28 cellular contexts compared by ENCODE assay signal in the genomic region with DNA sequence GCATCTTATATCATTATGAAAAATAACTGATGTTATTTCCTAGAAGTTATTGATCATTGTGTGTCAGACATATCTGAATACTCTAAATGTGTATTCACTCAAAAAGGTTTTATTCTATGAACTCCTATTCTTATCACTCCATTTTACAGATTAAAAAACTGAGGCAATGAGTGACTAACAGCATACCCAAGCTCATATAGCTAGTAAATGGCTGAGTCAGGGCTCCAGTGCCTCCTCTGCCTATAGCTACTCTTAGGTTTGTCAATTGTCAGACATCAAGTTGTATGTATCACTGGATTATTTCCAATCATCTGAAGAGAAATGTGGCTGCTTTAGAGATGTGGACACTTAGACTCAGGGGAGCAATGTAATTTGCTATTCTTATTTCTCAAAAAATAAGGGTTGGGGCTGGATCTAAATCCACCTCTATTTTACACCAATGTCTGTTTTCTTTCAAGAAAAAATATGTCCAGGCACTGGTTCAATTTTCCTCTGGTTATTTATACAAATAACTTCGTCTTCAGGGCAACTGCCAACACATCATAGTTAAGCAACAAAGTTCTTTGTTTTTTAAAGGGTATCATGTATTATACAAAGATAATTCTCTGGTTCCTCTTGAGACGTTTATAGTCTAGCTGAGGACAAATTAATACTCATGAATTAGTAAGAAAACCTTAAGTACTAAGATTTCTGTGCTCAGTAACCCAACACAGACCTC.
DNase-seq lines count a peak whose midpoint lies in the region; ATAC-seq, FAIRE-seq and TF ChIP-seq lines count a peak whose summit lies in the region.
"Had no signal": no experiment of that assay in that cellular context is flagged by ENCODE, and none has a peak within 500 bp of the region (broad histone marks: within the 10 kb centered on the region; RNA-seq: fewer than 3 reads in every experiment).

No MANE protein-coding gene starts in this region.

- H3K27me3 ChIP-seq in K562 (ENCODE audit: control insufficient read depth in 2 of 2, insufficient read depth in 2 of 2, low read length in 2 of 2), result no peaks in the 10 kb centered on the region
- H3K27me3 ChIP-seq in hepatocyte, result no peaks in the 10 kb centered on the region
- no peaks in the 10 kb centered on the region for H3K27me3 ChIP-seq in sigmoid colon
- H3K27me3 ChIP-seq in uterus, result no peaks in the 10 kb centered on the region
- no peaks in the 10 kb centered on the region for H3K27me3 ChIP-seq in gastroesophageal sphincter
- H3K27me3 ChIP-seq: BLaER1 had no signal

- H3K36me3 ChIP-seq in K562 (ENCODE audit: control insufficient read depth, insufficient read depth, low read length) (no peaks in the 10 kb centered on the region), hepatocyte (replicated peaks; ENCODE audit: insufficient read depth, low read depth) (no peaks in the 10 kb centered on the region), sigmoid colon (no peaks in the 10 kb centered on the region), uterus (no peaks in the 10 kb centered on the region), gastroesophageal sphincter (no peaks in the 10 kb centered on the region)
- H3K36me3 ChIP-seq: BLaER1, HAP-1, SJSA1 had no signal

- intact Hi-C loops in K562 (cut with micrococcal nuclease) (loop anchor here (10.0 kb wide), 1 partner anchor 155 kb away; no protein-coding TSS in a partner anchor), sigmoid colon (cut with DNase I) (loop anchor here (2.0 to 5.0 kb wide), 4 partner anchors 81 to 327 kb away; a partner anchor contains a TSS), uterus (cut with DNase I; ENCODE audit: low total_unique reads) (no loop called here)

- H2AFZ ChIP-seq in K562 (ENCODE audit: low read depth, low read length), result peak overlapping the region; percentile 37; the same call in 1 of the 2 replicates
- no peak overlapping the region for H2AFZ ChIP-seq in hepatocyte

- FAIRE-seq in K562 (lab: Jason Lieb, UNC), result no peak
- no peak for FAIRE-seq in frontal cortex (lab: Jason Lieb, UNC)
- FAIRE-seq: A204.1, D721Med, GM18507 had no signal

- no peaks in the 10 kb centered on the region for H3K9me1 ChIP-seq in K562 (ENCODE audit: control insufficient read depth, insufficient read depth, low read length)

- no TSS peak for BruUV-seq in K562 (replicated peaks; lab: Mats Ljungman, UMichigan)

- H4K20me1 ChIP-seq in K562 (replicated peaks; ENCODE audit: control insufficient read depth, insufficient read depth, low read length) (no peaks in the 10 kb centered on the region), hepatocyte (ENCODE audit: insufficient read depth, poor library complexity, severe bottlenecking) (no peaks in the 10 kb centered on the region)
- H4K20me1 ChIP-seq: BLaER1 had no signal

- H3K27ac ChIP-seq in K562 (ENCODE audit: extremely low read depth, low read depth, low read length) (no peak overlapping the region), hepatocyte (no peak overlapping the region), sigmoid colon (peak overlapping the region; percentile 3 to 69 (median 54)), uterus (peak overlapping the region; percentile 63 to 73), gastroesophageal sphincter (peak overlapping the region in 2 of 4 donors; percentile 31 to 46)
- H3K27ac ChIP-seq: BLaER1, KMS-11, SJSA1 had no signal

- H3K9me3 ChIP-seq in K562 (replicated peaks; ENCODE audit: control insufficient read depth, insufficient read depth, low read depth, low read length) (no peaks in the 10 kb centered on the region), hepatocyte (ENCODE audit: low read depth) (no peaks in the 10 kb centered on the region), sigmoid colon (no peaks in the 10 kb centered on the region), uterus (no peaks in the 10 kb centered on the region), gastroesophageal sphincter (no peaks in the 10 kb centered on the region)
- H3K9me3 ChIP-seq: BLaER1, HAP-1, SJSA1 had no signal

- TF ChIP-seq CTCF in K562 (IDR thresholded peaks at IDR 0.05 in 2 of 3, conservative IDR thresholded peaks at IDR 0.05 in 1 of 3; ENCODE audit: insufficient read depth in 2 of 3, low read depth in 1 of 3, low read length in 3 of 3), result no peak
- no peak for TF ChIP-seq CTCF in hepatocyte (IDR thresholded peaks at IDR 0.05; ENCODE audit: poor library complexity)
- TF ChIP-seq CTCF in sigmoid colon (IDR thresholded peaks at IDR 0.05), result no peak
- no peak for TF ChIP-seq CTCF in uterus (IDR thresholded peaks at IDR 0.05)
- TF ChIP-seq CTCF in gastroesophageal sphincter (IDR thresholded peaks at IDR 0.05), result no peak

- no peak for TF ChIP-seq RAD21 in K562 (CRISPR knock-in tag; conservative IDR thresholded peaks at IDR 0.05 in 1 of 2, IDR thresholded peaks at IDR 0.05 in 1 of 2)

- TF ChIP-seq EP300 in K562 (IDR thresholded peaks at IDR 0.05; ENCODE audit: low read length) (no peak), sigmoid colon (IDR thresholded peaks at IDR 0.05) (peak in 3 of 4 donors; percentile 22 to 77 (median 50)), gastroesophageal sphincter (IDR thresholded peaks at IDR 0.05) (no peak)

- ATAC-seq in K562, result no peak
- ATAC-seq in gastroesophageal sphincter, result no peak
- ATAC-seq in HG03045 (IDR thresholded peaks at IDR 0.05; ENCODE audit: unreplicated experiment), result no peak

- POLR2A ChIA-PET in K562 (lab: Yijun Ruan, JAX), result interaction anchor here (0.6 kb wide), 1 partner anchor 21 kb away, joined by 3 read pairs; no protein-coding TSS in a partner anchor

- no peaks in the 10 kb centered on the region for H3K79me2 ChIP-seq in K562 (ENCODE audit: control insufficient read depth, insufficient read depth, low read length)
- no peaks in the 10 kb centered on the region for H3K79me2 ChIP-seq in hepatocyte

- no peak for TF ChIP-seq POLR2A in K562 (conservative IDR thresholded peaks at IDR 0.05)
- TF ChIP-seq POLR2A in sigmoid colon (IDR thresholded peaks at IDR 0.05), result no peak
- no peak for TF ChIP-seq POLR2A in uterus (IDR thresholded peaks at IDR 0.05)
- TF ChIP-seq POLR2A in gastroesophageal sphincter (IDR thresholded peaks at IDR 0.05), result no peak

- 21% methylated on average over 2 of the region's 2 CpGs for WGBS in K562 (ENCODE audit: insufficient coverage, low coverage, missing lambda C conversion rate)
- 41% methylated on average over 2 of the region's 2 CpGs for WGBS in hepatocyte (ENCODE audit: low lambda C conversion rate, missing lambda C conversion rate)
- 64% methylated on average over 2 of the region's 2 CpGs for WGBS in sigmoid colon, 2 donors
- WGBS in gastroesophageal sphincter (ENCODE audit: low coverage in 1 of 2), 2 donors, result 5 to 35% methylated on average over 2 of the region's 2 CpGs

- H3K4me2 ChIP-seq in K562 (ENCODE audit: insufficient read depth, low read length) (no peak overlapping the region), hepatocyte (no peak overlapping the region)
- H3K4me2 ChIP-seq: BLaER1, KMS-11 had no signal

- H3K4me3 ChIP-seq in K562 (no peak overlapping the region), hepatocyte (no peak overlapping the region), sigmoid colon (no peak overlapping the region), uterus (no peak overlapping the region), gastroesophageal sphincter (no peak overlapping the region)
- H3K4me3 ChIP-seq: BLaER1, HAP-1, SJSA1 had no signal

- CTCF ChIA-PET in K562 (lab: Yijun Ruan, JAX; ENCODE audit: low intra/inter-chr PET ratio), result no interaction called here

- in situ Hi-C loops in K562 (cut with MboI), result no loop called here

- H3K4me1 ChIP-seq in K562 (replicated peaks in 1 of 2; ENCODE audit: control insufficient read depth in 2 of 2, insufficient read depth in 2 of 2, low read length in 2 of 2) (no peaks in the 10 kb centered on the region; a peak in 1 of 5 replicates), hepatocyte (ENCODE audit: insufficient read depth) (no peaks in the 10 kb centered on the region), sigmoid colon (peaks cover 0 to 31% (median 23%) of the 10 kb centered on the region in 4 donors), uterus (no peaks in the 10 kb centered on the region), gastroesophageal sphincter (peaks cover 4 to 24% (median 13%) of the 10 kb centered on the region in 3 donors)
- H3K4me1 ChIP-seq: BLaER1 had no signal

- DNase-seq in K562 (ENCODE audit: extremely low read depth in 1 of 4, low spot score in 3 of 4), result no peak
- DNase-seq in hepatocyte (ENCODE audit: low spot score), result peak; percentile 33
- DNase-seq in sigmoid colon, result no peak
- DNase-seq in uterus, result peak in 1 of 2 donors; percentile 30
- no peak for DNase-seq in frontal cortex (ENCODE audit: low spot score in 2 of 2)
- DNase-seq: CD4-positive, CD25-positive, alpha-beta regulatory T cell; GOT3; HFFc6; IMR-90; NCI-H1092; NCI-H1417 treated with DMSO at 0.1 percent for 48 hours; NCI-H187; NCI-H2081 treated with DMSO at 0.1 percent for 48 hours; NCI-H2171; NCI-H226; NCI-H510A; NCI-H69; Right ventricle myocardium superior; RPMI8226 had no signal

- H3K9ac ChIP-seq in K562 (ENCODE audit: insufficient read depth in 1 of 2, low read depth in 2 of 2, low read length in 2 of 2), result no peak overlapping the region
- H3K9ac ChIP-seq: BLaER1, KMS-11 had no signal

- no peaks in the 10 kb centered on the region for H3K9me2 ChIP-seq in hepatocyte (replicated peaks; ENCODE audit: insufficient read depth)

TF ChIP-seq in K562, 482 proteins besides CTCF, POLR2A, EP300 and RAD21 (continues in another document):
- TF ChIP-seq SOX6 (IDR thresholded peaks at IDR 0.05) (no peak), MYBL2 (IDR thresholded peaks at IDR 0.05; ENCODE audit: low read depth) (0 out of 2 replicates have a peak, but pooled peaks have one; percentile 14), MYBL2 (CRISPR knock-in tag; IDR thresholded peaks at IDR 0.05; ENCODE audit: borderline replicate concordance) (no peak), KLF16 (IDR thresholded peaks at IDR 0.05) (no peak), MAFF (IDR thresholded peaks at IDR 0.05; ENCODE audit: low read length) (no peak), HCFC1 (IDR thresholded peaks at IDR 0.05; ENCODE audit: low read depth, low read length) (no peak), POLR2AphosphoS2 (IDR thresholded peaks at IDR 0.05; ENCODE audit: low read length) (no peak), TRIM28 (IDR thresholded peaks at IDR 0.05) (no peak), ZNF316 (IDR thresholded peaks at IDR 0.05) (peak; percentile 24; the same call in 1 of the 2 replicates), RCOR1 (IDR thresholded peaks at IDR 0.05; ENCODE audit: borderline replicate concordance in 1 of 2, low read depth in 2 of 2, low read length in 2 of 2) (0 out of 4 replicates have a peak, but pooled peaks of 1 of the 2 experiments have one; percentile 36), NR4A1 (CRISPR knock-in tag; IDR thresholded peaks at IDR 0.05) (no peak), NR4A1 (tag; IDR thresholded peaks at IDR 0.05) (no peak), MAZ (CRISPR knock-in tag; conservative IDR thresholded peaks at IDR 0.05 in 1 of 2, IDR thresholded peaks at IDR 0.05 in 1 of 2) (no peak), CBX1 (IDR thresholded peaks at IDR 0.05; ENCODE audit: low read depth) (0 out of 2 replicates have a peak, but pooled peaks have one; percentile 50)

Comparison
In these comparisons a context has a peak if more than half of its experiments do, and no peak if none do; other contexts are left out.
1. H3K27ac ChIP-seq: peak in sigmoid colon (4 of 4) and uterus (2 of 2); none in K562 (single experiment) and hepatocyte (single experiment).